1 cellular context compared by ENCODE assay signal in the genomic region with DNA sequence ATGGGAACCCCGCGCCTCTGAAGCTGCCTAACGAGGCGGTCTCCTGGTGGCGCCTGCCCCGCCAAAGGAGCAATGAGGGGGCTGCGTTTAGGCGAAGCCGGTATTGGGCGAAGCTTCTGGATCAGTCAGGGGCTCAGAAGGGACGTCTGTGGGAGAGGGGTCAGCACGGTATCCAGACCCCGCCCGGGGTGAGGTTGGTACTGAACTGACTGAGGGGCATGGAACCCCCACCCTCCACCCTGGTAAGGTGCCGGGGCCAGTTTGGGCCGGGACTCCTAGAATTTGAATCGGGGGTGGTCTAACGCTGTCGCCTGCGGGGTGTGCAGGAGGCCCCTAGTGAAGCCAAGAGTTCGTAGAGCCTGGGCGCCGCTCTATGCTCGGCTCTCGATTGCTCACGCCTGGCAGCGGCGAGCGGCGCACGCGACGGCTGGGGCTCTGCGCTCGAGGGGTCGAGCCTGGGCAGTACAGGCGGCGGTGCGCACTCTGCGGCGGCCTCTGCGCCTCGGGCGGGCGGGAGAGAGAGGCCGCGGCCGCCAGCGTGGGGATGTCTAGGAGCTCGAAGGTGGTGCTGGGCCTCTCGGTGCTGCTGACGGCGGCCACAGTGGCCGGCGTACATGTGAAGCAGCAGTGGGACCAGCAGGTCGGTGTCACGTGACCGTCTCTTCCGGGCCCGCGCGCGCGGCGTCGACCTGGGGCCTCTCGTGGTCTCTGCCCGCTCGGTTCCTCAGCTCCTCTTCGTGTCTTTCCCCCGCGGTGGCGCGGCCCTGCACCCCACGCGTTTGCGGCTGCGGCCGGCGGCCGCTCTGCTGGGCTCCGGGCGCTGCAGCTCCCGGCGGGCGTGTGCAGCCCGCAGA.
A peak's percentile ranks its signal among the peaks of the same experiment; 100 is the strongest.
TF ChIP-seq lines count a peak whose summit lies in the region.

A gene with protein sequence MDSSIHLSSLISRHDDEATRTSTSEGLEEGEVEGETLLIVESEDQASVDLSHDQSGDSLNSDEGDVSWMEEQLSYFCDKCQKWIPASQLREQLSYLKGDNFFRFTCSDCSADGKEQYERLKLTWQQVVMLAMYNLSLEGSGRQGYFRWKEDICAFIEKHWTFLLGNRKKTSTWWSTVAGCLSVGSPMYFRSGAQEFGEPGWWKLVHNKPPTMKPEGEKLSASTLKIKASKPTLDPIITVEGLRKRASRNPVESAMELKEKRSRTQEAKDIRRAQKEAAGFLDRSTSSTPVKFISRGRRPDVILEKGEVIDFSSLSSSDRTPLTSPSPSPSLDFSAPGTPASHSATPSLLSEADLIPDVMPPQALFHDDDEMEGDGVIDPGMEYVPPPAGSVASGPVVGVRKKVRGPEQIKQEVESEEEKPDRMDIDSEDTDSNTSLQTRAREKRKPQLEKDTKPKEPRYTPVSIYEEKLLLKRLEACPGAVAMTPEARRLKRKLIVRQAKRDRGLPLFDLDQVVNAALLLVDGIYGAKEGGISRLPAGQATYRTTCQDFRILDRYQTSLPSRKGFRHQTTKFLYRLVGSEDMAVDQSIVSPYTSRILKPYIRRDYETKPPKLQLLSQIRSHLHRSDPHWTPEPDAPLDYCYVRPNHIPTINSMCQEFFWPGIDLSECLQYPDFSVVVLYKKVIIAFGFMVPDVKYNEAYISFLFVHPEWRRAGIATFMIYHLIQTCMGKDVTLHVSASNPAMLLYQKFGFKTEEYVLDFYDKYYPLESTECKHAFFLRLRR (plus strand): TSS at position 452 of the 854 bp plus-strand sequence. CDS start 4,798 bp downstream, outside the sequence.
A gene with protein sequence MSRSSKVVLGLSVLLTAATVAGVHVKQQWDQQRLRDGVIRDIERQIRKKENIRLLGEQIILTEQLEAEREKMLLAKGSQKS (plus strand): TSS at position 452 of the 854 bp plus-strand sequence. CDS start 93 bp downstream, at position 545.

TF ChIP-seq in K562, 482 proteins besides CTCF, POLR2A, EP300 and RAD21 (continued from another document):
- TF ChIP-seq, protein P1, sequence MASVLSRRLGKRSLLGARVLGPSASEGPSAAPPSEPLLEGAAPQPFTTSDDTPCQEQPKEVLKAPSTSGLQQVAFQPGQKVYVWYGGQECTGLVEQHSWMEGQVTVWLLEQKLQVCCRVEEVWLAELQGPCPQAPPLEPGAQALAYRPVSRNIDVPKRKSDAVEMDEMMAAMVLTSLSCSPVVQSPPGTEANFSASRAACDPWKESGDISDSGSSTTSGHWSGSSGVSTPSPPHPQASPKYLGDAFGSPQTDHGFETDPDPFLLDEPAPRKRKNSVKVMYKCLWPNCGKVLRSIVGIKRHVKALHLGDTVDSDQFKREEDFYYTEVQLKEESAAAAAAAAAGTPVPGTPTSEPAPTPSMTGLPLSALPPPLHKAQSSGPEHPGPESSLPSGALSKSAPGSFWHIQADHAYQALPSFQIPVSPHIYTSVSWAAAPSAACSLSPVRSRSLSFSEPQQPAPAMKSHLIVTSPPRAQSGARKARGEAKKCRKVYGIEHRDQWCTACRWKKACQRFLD (CRISPR knock-in tag; IDR thresholded peaks at IDR 0.05) = no peak
- TF ChIP-seq, protein P2, sequence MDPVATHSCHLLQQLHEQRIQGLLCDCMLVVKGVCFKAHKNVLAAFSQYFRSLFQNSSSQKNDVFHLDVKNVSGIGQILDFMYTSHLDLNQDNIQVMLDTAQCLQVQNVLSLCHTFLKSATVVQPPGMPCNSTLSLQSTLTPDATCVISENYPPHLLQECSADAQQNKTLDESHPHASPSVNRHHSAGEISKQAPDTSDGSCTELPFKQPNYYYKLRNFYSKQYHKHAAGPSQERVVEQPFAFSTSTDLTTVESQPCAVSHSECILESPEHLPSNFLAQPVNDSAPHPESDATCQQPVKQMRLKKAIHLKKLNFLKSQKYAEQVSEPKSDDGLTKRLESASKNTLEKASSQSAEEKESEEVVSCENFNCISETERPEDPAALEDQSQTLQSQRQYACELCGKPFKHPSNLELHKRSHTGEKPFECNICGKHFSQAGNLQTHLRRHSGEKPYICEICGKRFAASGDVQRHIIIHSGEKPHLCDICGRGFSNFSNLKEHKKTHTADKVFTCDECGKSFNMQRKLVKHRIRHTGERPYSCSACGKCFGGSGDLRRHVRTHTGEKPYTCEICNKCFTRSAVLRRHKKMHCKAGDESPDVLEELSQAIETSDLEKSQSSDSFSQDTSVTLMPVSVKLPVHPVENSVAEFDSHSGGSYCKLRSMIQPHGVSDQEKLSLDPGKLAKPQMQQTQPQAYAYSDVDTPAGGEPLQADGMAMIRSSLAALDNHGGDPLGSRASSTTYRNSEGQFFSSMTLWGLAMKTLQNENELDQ (CRISPR knock-in tag; IDR thresholded peaks at IDR 0.05; ENCODE audit: borderline replicate concordance) = no peak
- TF ChIP-seq SMAD2 (IDR thresholded peaks at IDR 0.05; ENCODE audit: low read depth, low read length) (no peak), GATA2 (CRISPR knock-in tag; IDR thresholded peaks at IDR 0.05) (no peak), ZBTB7A (IDR thresholded peaks at IDR 0.05; ENCODE audit: borderline replicate concordance, control insufficient read depth, low read depth, low read length) (peak; percentile 21; the same call in 1 of the 2 replicates), FIP1L1 (IDR thresholded peaks at IDR 0.05; ENCODE audit: low read depth, low read length, poor library complexity, severe bottlenecking) (no peak), NCOA6 (IDR thresholded peaks at IDR 0.05) (no peak; the same call in 1 of the 2 replicates), PRPF4 (IDR thresholded peaks at IDR 0.05; ENCODE audit: insufficient read depth, low read depth, low read length, poor library complexity, severe bottlenecking) (no peak), NR3C1 (CRISPR knock-in tag; IDR thresholded peaks at IDR 0.05) (no peak), GATAD2B (IDR thresholded peaks at IDR 0.05; ENCODE audit: borderline replicate concordance) (peak; percentile 33; the same call in 1 of the 2 replicates), ZFPM2 (CRISPR knock-in tag; IDR thresholded peaks at IDR 0.05) (no peak), CCNT2 (IDR thresholded peaks at IDR 0.05; ENCODE audit: borderline replicate concordance, extremely low read depth, insufficient read length, low read depth, low read length) (peak; percentile 71), DIDO1 (tag; IDR thresholded peaks at IDR 0.05; ENCODE audit: low read depth) (peak; percentile 39; the same call in 1 of the 2 replicates), HDAC3 (IDR thresholded peaks at IDR 0.05; ENCODE audit: borderline replicate concordance, partially characterized antibody) (no peak), ZKSCAN3 (CRISPR knock-in tag; IDR thresholded peaks at IDR 0.05) (no peak), SMARCA4 (IDR thresholded peaks at IDR 0.05) (no peak), TCF3 (CRISPR knock-in tag; IDR thresholded peaks at IDR 0.05) (no peak), ZFP1 (CRISPR knock-in tag; IDR thresholded peaks at IDR 0.05) (no peak), CBX3 (IDR thresholded peaks at IDR 0.05; ENCODE audit: borderline replicate concordance in 1 of 2, low read length in 2 of 2) (no peak; a peak in 1 of 3 replicates), TBP (optimal IDR thresholded peaks at IDR 0.05; ENCODE audit: low read depth, low read length) (peak; percentile 57), HOXB6 (CRISPR knock-in tag; IDR thresholded peaks at IDR 0.05; ENCODE audit: borderline replicate concordance) (no peak), CTBP1 (IDR thresholded peaks at IDR 0.05; ENCODE audit: borderline replicate concordance) (peak; percentile 91), HDAC1 (IDR thresholded peaks at IDR 0.05) (peak in 1 of 2 experiments; percentile 68; a peak in 1 of 4 replicates), HEY1 (CRISPR knock-in tag; IDR thresholded peaks at IDR 0.05; ENCODE audit: borderline replicate concordance) (no peak), U2AF1 (optimal IDR thresholded peaks at IDR 0.05; ENCODE audit: low read depth, low read length) (peak; percentile 80), ZNF184 (CRISPR knock-in tag; IDR thresholded peaks at IDR 0.05) (no peak), MAFF (IDR thresholded peaks at IDR 0.05; ENCODE audit: low read length) (no peak), CCAR2 (IDR thresholded peaks at IDR 0.05; ENCODE audit: low read depth, low read length) (no peak), NCOA2 (IDR thresholded peaks at IDR 0.05; ENCODE audit: partially characterized antibody in 2 of 2) (no peak)
- TF ChIP-seq, protein P3, sequence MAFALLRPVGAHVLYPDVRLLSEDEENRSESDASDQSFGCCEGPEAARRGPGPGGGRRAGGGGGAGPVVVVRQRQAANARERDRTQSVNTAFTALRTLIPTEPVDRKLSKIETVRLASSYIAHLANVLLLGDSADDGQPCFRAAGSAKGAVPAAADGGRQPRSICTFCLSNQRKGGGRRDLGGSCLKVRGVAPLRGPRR (CRISPR knock-in tag; IDR thresholded peaks at IDR 0.05) = no peak
- TF ChIP-seq, protein P4, sequence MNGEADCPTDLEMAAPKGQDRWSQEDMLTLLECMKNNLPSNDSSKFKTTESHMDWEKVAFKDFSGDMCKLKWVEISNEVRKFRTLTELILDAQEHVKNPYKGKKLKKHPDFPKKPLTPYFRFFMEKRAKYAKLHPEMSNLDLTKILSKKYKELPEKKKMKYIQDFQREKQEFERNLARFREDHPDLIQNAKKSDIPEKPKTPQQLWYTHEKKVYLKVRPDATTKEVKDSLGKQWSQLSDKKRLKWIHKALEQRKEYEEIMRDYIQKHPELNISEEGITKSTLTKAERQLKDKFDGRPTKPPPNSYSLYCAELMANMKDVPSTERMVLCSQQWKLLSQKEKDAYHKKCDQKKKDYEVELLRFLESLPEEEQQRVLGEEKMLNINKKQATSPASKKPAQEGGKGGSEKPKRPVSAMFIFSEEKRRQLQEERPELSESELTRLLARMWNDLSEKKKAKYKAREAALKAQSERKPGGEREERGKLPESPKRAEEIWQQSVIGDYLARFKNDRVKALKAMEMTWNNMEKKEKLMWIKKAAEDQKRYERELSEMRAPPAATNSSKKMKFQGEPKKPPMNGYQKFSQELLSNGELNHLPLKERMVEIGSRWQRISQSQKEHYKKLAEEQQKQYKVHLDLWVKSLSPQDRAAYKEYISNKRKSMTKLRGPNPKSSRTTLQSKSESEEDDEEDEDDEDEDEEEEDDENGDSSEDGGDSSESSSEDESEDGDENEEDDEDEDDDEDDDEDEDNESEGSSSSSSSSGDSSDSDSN (IDR thresholded peaks at IDR 0.05; ENCODE audit: borderline replicate concordance in 1 of 2, low read depth in 2 of 2, low read length in 2 of 2) = no peak; a peak in 1 of 4 replicates
- TF ChIP-seq, protein P5, sequence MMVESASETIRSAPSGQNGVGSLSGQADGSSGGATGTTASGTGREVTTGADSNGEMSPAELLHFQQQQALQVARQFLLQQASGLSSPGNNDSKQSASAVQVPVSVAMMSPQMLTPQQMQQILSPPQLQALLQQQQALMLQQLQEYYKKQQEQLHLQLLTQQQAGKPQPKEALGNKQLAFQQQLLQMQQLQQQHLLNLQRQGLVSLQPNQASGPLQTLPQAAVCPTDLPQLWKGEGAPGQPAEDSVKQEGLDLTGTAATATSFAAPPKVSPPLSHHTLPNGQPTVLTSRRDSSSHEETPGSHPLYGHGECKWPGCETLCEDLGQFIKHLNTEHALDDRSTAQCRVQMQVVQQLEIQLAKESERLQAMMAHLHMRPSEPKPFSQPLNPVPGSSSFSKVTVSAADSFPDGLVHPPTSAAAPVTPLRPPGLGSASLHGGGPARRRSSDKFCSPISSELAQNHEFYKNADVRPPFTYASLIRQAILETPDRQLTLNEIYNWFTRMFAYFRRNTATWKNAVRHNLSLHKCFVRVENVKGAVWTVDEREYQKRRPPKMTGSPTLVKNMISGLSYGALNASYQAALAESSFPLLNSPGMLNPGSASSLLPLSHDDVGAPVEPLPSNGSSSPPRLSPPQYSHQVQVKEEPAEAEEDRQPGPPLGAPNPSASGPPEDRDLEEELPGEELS (CRISPR knock-in tag; IDR thresholded peaks at IDR 0.05; ENCODE audit: borderline replicate concordance) = no peak
- TF ChIP-seq, protein P6, sequence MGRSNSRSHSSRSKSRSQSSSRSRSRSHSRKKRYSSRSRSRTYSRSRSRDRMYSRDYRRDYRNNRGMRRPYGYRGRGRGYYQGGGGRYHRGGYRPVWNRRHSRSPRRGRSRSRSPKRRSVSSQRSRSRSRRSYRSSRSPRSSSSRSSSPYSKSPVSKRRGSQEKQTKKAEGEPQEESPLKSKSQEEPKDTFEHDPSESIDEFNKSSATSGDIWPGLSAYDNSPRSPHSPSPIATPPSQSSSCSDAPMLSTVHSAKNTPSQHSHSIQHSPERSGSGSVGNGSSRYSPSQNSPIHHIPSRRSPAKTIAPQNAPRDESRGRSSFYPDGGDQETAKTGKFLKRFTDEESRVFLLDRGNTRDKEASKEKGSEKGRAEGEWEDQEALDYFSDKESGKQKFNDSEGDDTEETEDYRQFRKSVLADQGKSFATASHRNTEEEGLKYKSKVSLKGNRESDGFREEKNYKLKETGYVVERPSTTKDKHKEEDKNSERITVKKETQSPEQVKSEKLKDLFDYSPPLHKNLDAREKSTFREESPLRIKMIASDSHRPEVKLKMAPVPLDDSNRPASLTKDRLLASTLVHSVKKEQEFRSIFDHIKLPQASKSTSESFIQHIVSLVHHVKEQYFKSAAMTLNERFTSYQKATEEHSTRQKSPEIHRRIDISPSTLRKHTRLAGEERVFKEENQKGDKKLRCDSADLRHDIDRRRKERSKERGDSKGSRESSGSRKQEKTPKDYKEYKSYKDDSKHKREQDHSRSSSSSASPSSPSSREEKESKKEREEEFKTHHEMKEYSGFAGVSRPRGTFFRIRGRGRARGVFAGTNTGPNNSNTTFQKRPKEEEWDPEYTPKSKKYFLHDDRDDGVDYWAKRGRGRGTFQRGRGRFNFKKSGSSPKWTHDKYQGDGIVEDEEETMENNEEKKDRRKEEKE (IDR thresholded peaks at IDR 0.05; ENCODE audit: borderline replicate concordance in 1 of 2, control insufficient read depth in 1 of 2, low read depth in 2 of 2, low read length in 1 of 2) = no peak
- TF ChIP-seq, protein P7, sequence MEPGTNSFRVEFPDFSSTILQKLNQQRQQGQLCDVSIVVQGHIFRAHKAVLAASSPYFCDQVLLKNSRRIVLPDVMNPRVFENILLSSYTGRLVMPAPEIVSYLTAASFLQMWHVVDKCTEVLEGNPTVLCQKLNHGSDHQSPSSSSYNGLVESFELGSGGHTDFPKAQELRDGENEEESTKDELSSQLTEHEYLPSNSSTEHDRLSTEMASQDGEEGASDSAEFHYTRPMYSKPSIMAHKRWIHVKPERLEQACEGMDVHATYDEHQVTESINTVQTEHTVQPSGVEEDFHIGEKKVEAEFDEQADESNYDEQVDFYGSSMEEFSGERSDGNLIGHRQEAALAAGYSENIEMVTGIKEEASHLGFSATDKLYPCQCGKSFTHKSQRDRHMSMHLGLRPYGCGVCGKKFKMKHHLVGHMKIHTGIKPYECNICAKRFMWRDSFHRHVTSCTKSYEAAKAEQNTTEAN (CRISPR knock-in tag; IDR thresholded peaks at IDR 0.05) = no peak
- TF ChIP-seq, protein P8, sequence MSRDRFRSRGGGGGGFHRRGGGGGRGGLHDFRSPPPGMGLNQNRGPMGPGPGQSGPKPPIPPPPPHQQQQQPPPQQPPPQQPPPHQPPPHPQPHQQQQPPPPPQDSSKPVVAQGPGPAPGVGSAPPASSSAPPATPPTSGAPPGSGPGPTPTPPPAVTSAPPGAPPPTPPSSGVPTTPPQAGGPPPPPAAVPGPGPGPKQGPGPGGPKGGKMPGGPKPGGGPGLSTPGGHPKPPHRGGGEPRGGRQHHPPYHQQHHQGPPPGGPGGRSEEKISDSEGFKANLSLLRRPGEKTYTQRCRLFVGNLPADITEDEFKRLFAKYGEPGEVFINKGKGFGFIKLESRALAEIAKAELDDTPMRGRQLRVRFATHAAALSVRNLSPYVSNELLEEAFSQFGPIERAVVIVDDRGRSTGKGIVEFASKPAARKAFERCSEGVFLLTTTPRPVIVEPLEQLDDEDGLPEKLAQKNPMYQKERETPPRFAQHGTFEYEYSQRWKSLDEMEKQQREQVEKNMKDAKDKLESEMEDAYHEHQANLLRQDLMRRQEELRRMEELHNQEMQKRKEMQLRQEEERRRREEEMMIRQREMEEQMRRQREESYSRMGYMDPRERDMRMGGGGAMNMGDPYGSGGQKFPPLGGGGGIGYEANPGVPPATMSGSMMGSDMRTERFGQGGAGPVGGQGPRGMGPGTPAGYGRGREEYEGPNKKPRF (IDR thresholded peaks at IDR 0.05; ENCODE audit: low read depth, low read length) = no peak
